ENCODE assay signal across 8 cellular contexts in the genomic region with DNA sequence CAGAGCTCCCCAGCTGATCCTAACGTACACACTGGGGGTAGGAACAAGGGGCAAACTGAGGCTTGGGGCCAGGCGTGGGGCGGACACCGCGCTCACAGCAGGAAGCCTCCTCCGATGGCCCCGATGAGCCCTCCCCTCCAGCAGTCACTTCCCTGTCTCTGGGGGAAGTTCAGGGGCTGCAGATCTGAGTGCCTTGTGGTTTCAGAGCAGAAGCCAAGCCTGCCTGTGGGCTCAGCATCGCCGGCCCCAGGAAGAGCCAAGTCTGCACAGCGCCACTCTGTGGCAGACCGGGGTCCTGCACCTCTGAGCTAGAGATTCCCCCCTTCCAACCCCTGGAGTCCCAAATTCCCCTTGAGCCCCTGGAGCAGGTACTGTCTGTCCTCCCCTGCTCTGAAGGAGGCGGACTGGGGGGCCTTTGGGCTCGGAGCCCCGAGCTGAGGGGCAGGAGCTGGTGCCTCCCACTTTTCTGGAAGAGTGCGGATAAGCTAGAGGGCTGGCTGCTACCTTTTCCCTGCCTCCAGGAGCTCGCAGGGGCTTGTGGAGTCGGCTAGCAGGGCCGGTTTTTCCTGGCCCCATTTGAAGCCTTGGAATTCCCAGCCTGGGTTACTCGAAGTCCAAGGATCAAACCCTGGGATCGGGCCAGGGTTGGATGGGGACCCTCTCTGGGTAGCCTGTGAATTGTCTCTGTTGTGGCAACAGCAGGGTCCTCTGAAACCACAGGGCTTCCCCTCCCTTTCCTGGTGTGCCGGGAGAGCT. TPM values are rescaled to one million over a fixed set of nuclear protein-coding genes. Genes with fewer than 3 reads are reported as not detected.
DNase-seq lines count a peak whose midpoint lies in the region; ATAC-seq and TF ChIP-seq lines count a peak whose summit lies in the region.

No MANE protein-coding gene starts in this region.

- intact Hi-C loops in activated CD4-positive, alpha-beta T cell treated with anti-CD3 and anti-CD28 coated beads, Interleukin-2, amount 10 ng/mL, durations not matched to agents 24 days and 14 days (cut with micrococcal nuclease) = no loop called here
- intact Hi-C loops in right lobe of liver (cut with DNase I) = loop anchor here in 1 of 2 donors (10.0 kb wide), 1 partner anchor 51 kb away; no protein-coding TSS in a partner anchor

- no peak overlapping the region for H3K27ac Mint-ChIP-seq in activated CD4-positive, alpha-beta T cell treated with anti-CD3 and anti-CD28 coated beads, Interleukin-2, amount 10 ng/mL, durations not matched to agents 24 days and 14 days

- peaks cover 2% of the 10 kb centered on the region for H3K36me3 Mint-ChIP-seq in activated CD4-positive, alpha-beta T cell treated with anti-CD3 and anti-CD28 coated beads, Interleukin-2, amount 10 ng/mL, durations not matched to agents 24 days and 14 days (ENCODE audit: low read depth)

- H3K36me3 ChIP-seq in HAP-1 (replicated peaks) (peaks cover 35% of the 10 kb centered on the region), right lobe of liver (no peaks in the 10 kb centered on the region)

- H3K4me1 Mint-ChIP-seq in activated CD4-positive, alpha-beta T cell treated with anti-CD3 and anti-CD28 coated beads, Interleukin-2, amount 10 ng/mL, durations not matched to agents 24 days and 14 days = peaks cover 21% of the 10 kb centered on the region

- peaks cover 5% of the 10 kb centered on the region for H3K27me3 Mint-ChIP-seq in activated CD4-positive, alpha-beta T cell treated with anti-CD3 and anti-CD28 coated beads, Interleukin-2, amount 10 ng/mL, durations not matched to agents 24 days and 14 days

- 24% methylated on average over 3 of the region's 21 CpGs for WGBS in right lobe of liver (ENCODE audit: insufficient coverage, low coverage, low lambda C conversion rate, missing lambda C conversion rate)

- H3K4me3 ChIP-seq in HAP-1 = peak overlapping the region; percentile 92
- peak overlapping the region; percentile 87 for H3K4me3 ChIP-seq in coronary artery
- H3K4me3 ChIP-seq in right lobe of liver = peak overlapping the region in 2 of 3 donors; percentile 5 to 67

- ATAC-seq in right lobe of liver = peak in 2 of 4 donors; percentile 2 to 3
- ATAC-seq in GM19328 (IDR thresholded peaks at IDR 0.05; ENCODE audit: unreplicated experiment) = no peak

- peaks cover 13% of the 10 kb centered on the region for H3K4me1 ChIP-seq in HAP-1
- peaks cover 0 to 33% (median 18%) of the 10 kb centered on the region in 4 donors for H3K4me1 ChIP-seq in right lobe of liver

- H3K9me3 ChIP-seq in HAP-1 = no peaks in the 10 kb centered on the region
- no peaks in the 10 kb centered on the region for H3K9me3 ChIP-seq in right lobe of liver

- DNase-seq in ELR (ENCODE audit: low read depth) = peak; percentile 81
- peak; percentile 75 to 92 for DNase-seq in HAP-1 (ENCODE audit: low spot score in 2 of 2)
- DNase-seq in NCI-H2171 treated with DMSO at 0.1 percent for 48 hours (lab: John Stamatoyannopoulos, UW) = peak; percentile 68
- DNase-seq in activated CD4-positive, alpha-beta T cell treated with anti-CD3 and anti-CD28 coated beads, Interleukin-2, amount 10 ng/mL, durations not matched to agents 24 days and 14 days = peak; percentile 93
- DNase-seq in coronary artery (ENCODE audit: low spot score) = peak; percentile 78
- peak; percentile 55 to 78 (median 68) for DNase-seq in right lobe of liver
- DNase-seq in stimulated activated CD4-positive, alpha-beta T cell treated with anti-CD3 and anti-CD28 coated beads, Interleukin-4, amount 100 ng/mL, for 24 hours = peak; percentile 75

- TF ChIP-seq CTCF in coronary artery (IDR thresholded peaks at IDR 0.05) (peak; percentile 79), right lobe of liver (IDR thresholded peaks at IDR 0.05) (peak; percentile 48 to 68 (median 59))

- no peaks in the 10 kb centered on the region for H3K9me3 Mint-ChIP-seq in activated CD4-positive, alpha-beta T cell treated with anti-CD3 and anti-CD28 coated beads, Interleukin-2, amount 10 ng/mL, durations not matched to agents 24 days and 14 days

- no peak for TF ChIP-seq POLR2A in right lobe of liver (IDR thresholded peaks at IDR 0.05)

- no peaks in the 10 kb centered on the region for H3K27me3 ChIP-seq in HAP-1 (ENCODE audit: low read depth)
- H3K27me3 ChIP-seq in right lobe of liver = no peaks in the 10 kb centered on the region

- H3K27ac ChIP-seq in coronary artery = peak overlapping the region in 1 of 2 donors; percentile 95
- H3K27ac ChIP-seq in right lobe of liver = peak overlapping the region in 2 of 3 donors; percentile 60 to 87

- in situ Hi-C loops in HAP-1 (cut with MboI; ENCODE audit: low sequenced_read_pairs) = loop anchor here (10.0 kb wide), 1 partner anchor 501 kb away; the partner anchor contains the start of gene CIBAR2

- H3K4me3 Mint-ChIP-seq in activated CD4-positive, alpha-beta T cell treated with anti-CD3 and anti-CD28 coated beads, Interleukin-2, amount 10 ng/mL, durations not matched to agents 24 days and 14 days = peak overlapping the region; percentile 54

RNA-seq across cellular contexts. Expression of gene GSE1, which starts 2.9 kb away (rescaled TPM):
- 34.1 and 37.5 TPM in 2 replicates for total RNA-seq in activated CD4-positive, alpha-beta T cell treated with anti-CD3 and anti-CD28 coated beads, Interleukin-2, amount 10 ng/mL, durations not matched to agents 24 days and 14 days
- total RNA-seq in right lobe of liver = 10 to 100 TPM; 30.0 to 48.0 (median 38.8) TPM

Comparison
In these comparisons a context has a peak if more than half of its experiments do, and no peak if none do; other contexts are left out.
1. H3K4me3 ChIP-seq: peak in every context shown above with its lines; median percentile 92 in HAP-1; 87 in coronary artery; 36 in right lobe of liver.